ENCODE assay signal across 1 cellular context in genomic region chr15:36373549-36373948, GRCh38.
TF ChIP-seq lines count a peak whose summit lies in the region.

No MANE protein-coding gene starts in this region.

TF ChIP-seq in IMR-90, 13 proteins besides CTCF, POLR2A, EP300 and RAD21 (continued from another document):
- TF ChIP-seq CHD1 (IDR thresholded peaks at IDR 0.05; ENCODE audit: low read depth, low read length): no peak
- TF ChIP-seq RFX5 (IDR thresholded peaks at IDR 0.05; ENCODE audit: low read depth, low read length): no peak
- no peak for TF ChIP-seq USF2 (IDR thresholded peaks at IDR 0.05; ENCODE audit: low read depth, low read length)
- no peak for TF ChIP-seq SMC3 (IDR thresholded peaks at IDR 0.05; ENCODE audit: low read depth, low read length)
- no peak for TF ChIP-seq BHLHE40 (IDR thresholded peaks at IDR 0.05; ENCODE audit: low read depth, low read length)
- TF ChIP-seq NFE2L2 (IDR thresholded peaks at IDR 0.05; ENCODE audit: low read depth, low read length): no peak
- no peak for TF ChIP-seq RCOR1 (IDR thresholded peaks at IDR 0.05; ENCODE audit: insufficient replicate concordance, low read length)
- no peak for TF ChIP-seq MAFK (IDR thresholded peaks at IDR 0.05; ENCODE audit: low read depth, low read length)
- TF ChIP-seq CEBPB (IDR thresholded peaks at IDR 0.05; ENCODE audit: low read depth, low read length): no peak
- no peak for TF ChIP-seq FOS (IDR thresholded peaks at IDR 0.05; ENCODE audit: low read depth, low read length)
